ENCODE assay signal across 9 cellular contexts in the genomic region with DNA sequence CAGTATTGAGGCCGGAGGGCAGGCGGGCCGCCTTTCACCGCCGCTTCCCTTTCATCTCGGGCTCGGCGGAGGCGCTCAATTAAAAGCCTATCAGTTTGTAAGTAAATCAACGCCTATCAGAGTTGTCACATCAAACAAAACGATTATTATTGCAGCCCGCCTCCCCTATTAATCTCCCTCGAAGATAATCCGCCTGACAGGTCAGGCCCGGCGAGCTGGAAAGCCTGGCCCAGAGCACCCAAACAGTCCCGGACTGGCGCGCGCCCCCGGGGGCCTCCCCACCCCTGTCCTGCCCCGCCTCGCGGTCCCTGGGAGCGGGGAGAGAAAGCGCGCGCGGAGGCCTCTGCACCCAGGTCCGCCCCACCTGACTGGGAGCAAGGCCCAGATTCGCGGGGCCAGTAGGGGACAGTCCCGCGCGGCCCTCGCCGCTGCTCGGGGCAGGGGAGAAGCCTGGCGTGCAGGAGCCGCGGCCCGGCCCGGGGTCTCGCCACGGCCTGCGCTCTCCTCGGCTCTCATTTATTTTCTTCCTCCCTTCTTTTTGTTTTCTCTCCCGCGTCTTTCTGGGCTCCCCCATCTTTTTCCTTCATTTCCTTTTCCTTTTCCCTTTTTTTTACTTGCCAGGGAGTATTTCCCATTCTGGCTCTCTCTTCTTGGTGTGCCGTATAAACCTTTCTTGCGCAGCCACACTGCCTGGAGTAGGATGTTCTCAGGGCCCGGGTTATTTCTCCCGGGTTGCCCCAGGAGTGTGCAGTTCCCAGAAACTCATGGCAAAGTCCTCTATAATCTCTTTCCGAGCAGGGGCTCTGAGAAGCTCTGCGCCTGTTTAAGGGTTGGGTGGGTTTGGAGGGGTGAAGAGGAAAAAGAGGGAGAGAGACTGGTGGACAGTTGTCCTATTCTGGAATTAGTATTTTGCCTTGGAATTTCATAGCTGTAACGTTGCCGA. TPM values are rescaled to one million over a fixed set of nuclear protein-coding genes. Genes with fewer than 3 reads are reported as not detected.
DNase-seq lines count a peak whose midpoint lies in the region; ATAC-seq and TF ChIP-seq lines count a peak whose summit lies in the region.
"Had no signal": no experiment of that assay in that cellular context is flagged by ENCODE, and none has a peak within 500 bp of the region (broad histone marks: within the 10 kb centered on the region; RNA-seq: fewer than 3 reads in every experiment).

No MANE protein-coding gene starts in this region.

- H3K9me2 ChIP-seq in hepatocyte (replicated peaks; ENCODE audit: insufficient read depth): no peaks in the 10 kb centered on the region

- POLR2A ChIA-PET in HEK293T (lab: Yijun Ruan, JAX): interaction anchor here (0.7 to 5.0 kb wide), 17 partner anchors 10 to 898 kb away, joined by 3 to 21 read pairs (median 3); no protein-coding TSS in a partner anchor

- peak overlapping the region; percentile 96 for H3K27ac ChIP-seq in hepatocyte

- no peaks in the 10 kb centered on the region for H3K9me3 ChIP-seq in hepatocyte (ENCODE audit: low read depth)

- H3K4me1 ChIP-seq in hepatocyte (ENCODE audit: insufficient read depth): peaks cover 14% of the 10 kb centered on the region

- no peak for ATAC-seq in GM18502 (IDR thresholded peaks at IDR 0.05; ENCODE audit: poor library complexity, unreplicated experiment)
- no peak for ATAC-seq in HG02970 (IDR thresholded peaks at IDR 0.05; ENCODE audit: low FRiP score, unreplicated experiment)
- ATAC-seq in GM18511 (IDR thresholded peaks at IDR 0.05; ENCODE audit: unreplicated experiment): no peak

- peak overlapping the region; percentile 97 for H3K4me2 ChIP-seq in hepatocyte

- H4K20me1 ChIP-seq in hepatocyte (ENCODE audit: insufficient read depth, poor library complexity, severe bottlenecking): peaks cover 5% of the 10 kb centered on the region

- H3K36me3 ChIP-seq in hepatocyte (replicated peaks; ENCODE audit: insufficient read depth, low read depth): no peaks in the 10 kb centered on the region

- H3K79me2 ChIP-seq in hepatocyte: peaks cover 56% of the 10 kb centered on the region

- 14% methylated on average over 55 of the region's 57 CpGs for WGBS in hepatocyte (ENCODE audit: low lambda C conversion rate, missing lambda C conversion rate)

- H3K27me3 ChIP-seq in hepatocyte: no peaks in the 10 kb centered on the region

- peak overlapping the region; percentile 30 for H2AFZ ChIP-seq in hepatocyte

- TF ChIP-seq CTCF in hepatocyte (IDR thresholded peaks at IDR 0.05; ENCODE audit: poor library complexity): no peak

- CTCF ChIA-PET in HEK293T (lab: Yijun Ruan, JAX): no interaction called here

- peak overlapping the region; percentile 68 for H3K4me3 ChIP-seq in hepatocyte

- DNase-seq in HEK293T (ENCODE audit: extremely low spot score) (no peak), RKO (ENCODE audit: low spot score) (peak; percentile 36), hepatocyte (ENCODE audit: low spot score) (peak; percentile 77), retina (peak; percentile 74), GM19238 (ENCODE audit: insufficient read length, low spot score) (no peak)
- DNase-seq: RPMI8226 had no signal

TF ChIP-seq in HEK293T, 16 proteins besides CTCF, POLR2A, EP300 and RAD21:
- peak; percentile 100 for TF ChIP-seq LEF1 (IDR thresholded peaks at IDR 0.05; ENCODE audit: borderline replicate concordance)
- TF ChIP-seq, protein P1, sequence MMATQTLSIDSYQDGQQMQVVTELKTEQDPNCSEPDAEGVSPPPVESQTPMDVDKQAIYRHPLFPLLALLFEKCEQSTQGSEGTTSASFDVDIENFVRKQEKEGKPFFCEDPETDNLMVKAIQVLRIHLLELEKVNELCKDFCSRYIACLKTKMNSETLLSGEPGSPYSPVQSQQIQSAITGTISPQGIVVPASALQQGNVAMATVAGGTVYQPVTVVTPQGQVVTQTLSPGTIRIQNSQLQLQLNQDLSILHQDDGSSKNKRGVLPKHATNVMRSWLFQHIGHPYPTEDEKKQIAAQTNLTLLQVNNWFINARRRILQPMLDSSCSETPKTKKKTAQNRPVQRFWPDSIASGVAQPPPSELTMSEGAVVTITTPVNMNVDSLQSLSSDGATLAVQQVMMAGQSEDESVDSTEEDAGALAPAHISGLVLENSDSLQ (IDR thresholded peaks at IDR 0.05): peak; percentile 98
- TF ChIP-seq BHLHE40 (IDR thresholded peaks at IDR 0.05; ENCODE audit: borderline replicate concordance): no peak
- no peak for TF ChIP-seq NFRKB (IDR thresholded peaks at IDR 0.05)
- no peak for TF ChIP-seq SUZ12 (IDR thresholded peaks at IDR 0.05)
- TF ChIP-seq SP1 (IDR thresholded peaks at IDR 0.05): no peak
- peak; percentile 97 for TF ChIP-seq FOXM1 (IDR thresholded peaks at IDR 0.05; ENCODE audit: borderline replicate concordance)
- TF ChIP-seq ZNF384 (IDR thresholded peaks at IDR 0.05): no peak
- peak; percentile 88 for TF ChIP-seq ARNT (IDR thresholded peaks at IDR 0.05)
- no peak for TF ChIP-seq FOXA1 (IDR thresholded peaks at IDR 0.05)
- no peak for TF ChIP-seq FOXK2 (IDR thresholded peaks at IDR 0.05)
- TF ChIP-seq ELF4 (IDR thresholded peaks at IDR 0.05): no peak
- TF ChIP-seq TARDBP (IDR thresholded peaks at IDR 0.05): peak; percentile 82
- TF ChIP-seq CTBP1 (IDR thresholded peaks at IDR 0.05; ENCODE audit: borderline replicate concordance): peak; percentile 100
- peak; percentile 63 for TF ChIP-seq L3MBTL2 (conservative IDR thresholded peaks at IDR 0.05)
- TF ChIP-seq HDGF (IDR thresholded peaks at IDR 0.05; ENCODE audit: borderline replicate concordance): no peak

RNA-seq across cellular contexts. Expression of a gene that starts 3.9 kb away (rescaled TPM):
- 17.6 and 19.6 TPM in 2 replicates for total RNA-seq in hepatocyte
- 11.5 and 14.1 TPM in 2 replicates for polyA plus RNA-seq in hepatocyte

RNA-seq across cellular contexts. Expression of a gene that starts 26.0 kb away (rescaled TPM):
- total RNA-seq in hepatocyte: 5.6 and 6.8 TPM in 2 replicates
- polyA plus RNA-seq in hepatocyte: 8.3 and 15.7 TPM in 2 replicates

Comparison
In these comparisons a context has a peak if more than half of its experiments do, and no peak if none do; other contexts are left out.
1. DNase-seq: peak in RKO (single experiment), hepatocyte (single experiment) and retina (single experiment); none in HEK293T (single experiment) and GM19238 (single experiment).